15 cellular contexts compared by ENCODE assay signal in genomic region chr11:119910650-119911049, GRCh38.
DNase-seq lines count a peak whose midpoint lies in the region; ATAC-seq and TF ChIP-seq lines count a peak whose summit lies in the region.
"Had no signal": no experiment of that assay in that cellular context is flagged by ENCODE, and none has a peak within 500 bp of the region (broad histone marks: within the 10 kb centered on the region; RNA-seq: fewer than 3 reads in every experiment).

No MANE protein-coding gene starts in this region.

- H3K4me1 Mint-ChIP-seq in progenitor cell of endocrine pancreas (ENCODE audit: low read depth) = peaks cover 42% of the 10 kb centered on the region
- H3K4me1 Mint-ChIP-seq: B cell; CD4-positive, alpha-beta memory T cell had no signal

- TF ChIP-seq CTCF in Peyer's patch (IDR thresholded peaks at IDR 0.05) = no peak
- TF ChIP-seq CTCF in progenitor cell of endocrine pancreas (IDR thresholded peaks at IDR 0.05; ENCODE audit: unreplicated experiment) = no peak

- ATAC-seq in GM18861 (IDR thresholded peaks at IDR 0.05; ENCODE audit: unreplicated experiment) = no peak
- ATAC-seq in GM19328 (IDR thresholded peaks at IDR 0.05; ENCODE audit: unreplicated experiment) = no peak

- no peak overlapping the region for H3K4me3 Mint-ChIP-seq in progenitor cell of endocrine pancreas (ENCODE audit: low read depth)
- H3K4me3 Mint-ChIP-seq: B cell; CD4-positive, alpha-beta memory T cell; HFFc6 had no signal

- no peak overlapping the region for H3K4ac ChIP-seq in trophoblast cell (ENCODE audit: low read depth, low read length)

- no peak overlapping the region for H3K18ac ChIP-seq in trophoblast cell (ENCODE audit: low read length)

- H3K4me3 ChIP-seq in Peyer's patch (no peak overlapping the region), trophoblast cell (ENCODE audit: low read depth, low read length) (no peak overlapping the region)
- H3K4me3 ChIP-seq: HAP-1 had no signal

- H3K36me3 ChIP-seq in Peyer's patch (no peaks in the 10 kb centered on the region), trophoblast cell (ENCODE audit: control insufficient read depth in 1 of 2, insufficient read depth in 2 of 2, low read length in 2 of 2) (no peaks in the 10 kb centered on the region)
- H3K36me3 ChIP-seq: HAP-1 had no signal

- H3K27me3 ChIP-seq in Peyer's patch = no peaks in the 10 kb centered on the region
- no peaks in the 10 kb centered on the region for H3K27me3 ChIP-seq in trophoblast cell (ENCODE audit: insufficient read depth, low read length)

- H2BK5ac ChIP-seq in trophoblast cell (ENCODE audit: low read depth, low read length, poor library complexity) = no peak overlapping the region

- H2AK5ac ChIP-seq in trophoblast cell (ENCODE audit: low read length) = no peak overlapping the region

- H2BK12ac ChIP-seq in trophoblast cell (ENCODE audit: low read length) = no peak overlapping the region

- no peak overlapping the region for H3K23ac ChIP-seq in trophoblast cell (ENCODE audit: low read length)

- peak overlapping the region; percentile 10 for H3K14ac ChIP-seq in trophoblast cell (ENCODE audit: low read length)

- peaks cover 17% of the 10 kb centered on the region for H3K79me1 ChIP-seq in trophoblast cell (ENCODE audit: low read length)

- H2BK120ac ChIP-seq in trophoblast cell (ENCODE audit: insufficient read depth, low read length, poor library complexity) = no peak overlapping the region

- no peaks in the 10 kb centered on the region for H3K9me3 ChIP-seq in Peyer's patch
- peaks cover 8% of the 10 kb centered on the region for H3K9me3 ChIP-seq in trophoblast cell (ENCODE audit: insufficient read depth, low read depth, low read length)
- H3K9me3 ChIP-seq: HAP-1 had no signal

- no peaks in the 10 kb centered on the region for H3K9me3 Mint-ChIP-seq in progenitor cell of endocrine pancreas (ENCODE audit: low read depth)
- H3K9me3 Mint-ChIP-seq: HFFc6 had no signal

- H3K36me3 Mint-ChIP-seq in progenitor cell of endocrine pancreas (ENCODE audit: insufficient read depth) = no peaks in the 10 kb centered on the region
- H3K36me3 Mint-ChIP-seq: CD4-positive, alpha-beta memory T cell had no signal

- no peak overlapping the region for H4K8ac ChIP-seq in trophoblast cell (ENCODE audit: low read depth, low read length)

- H4K91ac ChIP-seq in trophoblast cell (ENCODE audit: low read depth, low read length) = no peak overlapping the region

- TF ChIP-seq POLR2A in Peyer's patch (IDR thresholded peaks at IDR 0.05) = no peak

- H3K27ac Mint-ChIP-seq in progenitor cell of endocrine pancreas = no peak overlapping the region
- H3K27ac Mint-ChIP-seq: B cell; CD4-positive, alpha-beta memory T cell; HFFc6 had no signal

- no peaks in the 10 kb centered on the region for H3K27me3 Mint-ChIP-seq in progenitor cell of endocrine pancreas

- no peak overlapping the region for H3K9ac ChIP-seq in trophoblast cell (ENCODE audit: low read length)

- H3K27ac ChIP-seq in Peyer's patch (peak overlapping the region in 3 of 4 donors; percentile 36 to 78 (median 37)), cingulate gyrus (ENCODE audit: low read depth, low read length) (peak overlapping the region; percentile 75), trophoblast cell (ENCODE audit: low read depth, low read length) (no peak overlapping the region), temporal lobe (ENCODE audit: low read depth, low read length) (peak overlapping the region; percentile 87)
- H3K27ac ChIP-seq: C4-2B had no signal

- H2AFZ ChIP-seq in trophoblast cell (ENCODE audit: insufficient read depth, low read length, poor library complexity) = no peak overlapping the region

- H4K12ac ChIP-seq in trophoblast cell (ENCODE audit: low read depth, low read length) = no peak overlapping the region

- no peak for DNase-seq in Peyer's patch
- DNase-seq in trophoblast cell = no peak
- DNase-seq in progenitor cell of endocrine pancreas (ENCODE audit: low spot score, unreplicated experiment) = no peak
- DNase-seq: CD4-positive, alpha-beta memory T cell; COR-L47; DMS79 treated with DMSO at 0.1 percent for 48 hours; GDM1; HFFc6 had no signal

- H3K79me2 ChIP-seq in trophoblast cell (ENCODE audit: control insufficient read depth, insufficient read depth, low read length, poor library complexity) = no peaks in the 10 kb centered on the region

- WGBS in trophoblast cell (ENCODE audit: extremely low coverage, insufficient coverage, insufficient read length) = no CpG with 5 or more reads among the region's 2 CpGs

- peaks cover 0 to 17% (median 0%) of the 10 kb centered on the region in 4 donors for H3K4me1 ChIP-seq in Peyer's patch
- peaks cover 19 to 20% of the 10 kb centered on the region in 2 experiments for H3K4me1 ChIP-seq in trophoblast cell (ENCODE audit: control insufficient read depth in 1 of 2, insufficient read depth in 2 of 2, low read length in 2 of 2)
- H3K4me1 ChIP-seq: HAP-1 had no signal

- no peak overlapping the region for H3K4me2 ChIP-seq in trophoblast cell (ENCODE audit: low read length)
